Comparison of ENCODE assay signal across 15 cellular contexts in the genomic region with DNA sequence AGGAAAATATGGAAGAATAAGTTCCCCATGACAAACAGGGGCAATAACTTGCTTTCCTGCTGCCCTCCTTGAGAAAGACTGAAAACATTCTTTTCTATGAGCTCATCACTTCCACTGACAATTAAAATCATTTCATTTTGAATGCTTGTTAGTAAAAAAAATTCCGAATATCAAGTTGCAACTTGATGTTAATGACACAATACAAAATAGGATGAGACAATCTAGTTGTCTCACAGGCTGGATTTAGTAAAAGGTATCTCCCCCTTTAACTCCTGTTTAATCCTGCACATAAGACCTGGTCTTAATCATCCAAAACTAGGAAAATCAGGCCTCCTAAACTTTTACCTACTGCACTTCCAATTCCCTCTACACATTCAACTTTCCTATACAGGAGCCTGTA. TPM values are rescaled to one million over a fixed set of nuclear protein-coding genes. Genes with fewer than 3 reads are reported as not detected.
A peak's percentile ranks its signal among the peaks of the same experiment; 100 is the strongest.
DNase-seq lines count a peak whose midpoint lies in the region; TF ChIP-seq lines count a peak whose summit lies in the region.
"Had no signal": no experiment of that assay in that cellular context is flagged by ENCODE, and none has a peak within 500 bp of the region (broad histone marks: within the 10 kb centered on the region; RNA-seq: fewer than 3 reads in every experiment).

No MANE protein-coding gene starts in this region.

- peaks cover 0 to 31% of the 10 kb centered on the region in 2 experiments for H3K36me3 ChIP-seq in SK-N-SH (replicated peaks in 1 of 2; ENCODE audit: control insufficient read depth in 1 of 2, insufficient read depth in 2 of 2, low read length in 1 of 2)
- H3K36me3 ChIP-seq in CD8-positive, alpha-beta memory T cell (ENCODE audit: insufficient read depth, low read length), result no peaks in the 10 kb centered on the region
- H3K36me3 ChIP-seq: HAP-1 had no signal

- H3K4me3 ChIP-seq in SK-N-SH (ENCODE audit: low read depth in 2 of 2, low read length in 1 of 2), result no peak overlapping the region
- no peak overlapping the region for H3K4me3 ChIP-seq in epithelial cell of esophagus (ENCODE audit: low read length)
- no peak overlapping the region for H3K4me3 ChIP-seq in CD8-positive, alpha-beta memory T cell (ENCODE audit: low read length)
- H3K4me3 ChIP-seq: HAP-1 had no signal

- CTCF ChIA-PET in SK-N-SH (lab: Yijun Ruan, JAX), result interaction anchor here (0.7 to 2.5 kb wide), 2 partner anchors 13 to 23 kb away, joined by 4 to 10 read pairs; no protein-coding TSS in a partner anchor
- CTCF ChIA-PET in CD8-positive, alpha-beta memory T cell (lab: Charles Lee), result no interaction called here

- DNase-seq in HCEC 1CT (peak; percentile 1), SK-N-SH (no peak), epithelial cell of esophagus (ENCODE audit: low read depth) (peak; percentile 85), osteocyte (ENCODE audit: extremely low spot score, unreplicated experiment) (no peak), NCI-H2029 treated with DMSO at 0.1 percent for 48 hours (lab: John Stamatoyannopoulos, UW) (no peak)
- DNase-seq in CD8-positive, alpha-beta memory T cell, result no peak
- DNase-seq in activated CD4-positive, alpha-beta T cell treated with anti-CD3 and anti-CD28 coated beads, Interleukin-2, amount 10 ng/mL, durations not matched to agents 24 days and 14 days, result no peak
- DNase-seq: DMS153, EL, NCI-H187, NCI-H2171 treated with DMSO at 0.1 percent for 48 hours, NCI-H446 treated with DMSO at 0.1 percent for 48 hours had no signal

- POLR2A ChIA-PET in SK-N-SH (lab: Yijun Ruan, JAX), result no interaction called here
- POLR2A ChIA-PET in CD8-positive, alpha-beta memory T cell (lab: Charles Lee), result interaction anchor here (0.7 kb wide), 1 partner anchor 864 kb away, joined by 3 read pairs; no protein-coding TSS in a partner anchor

- no peaks in the 10 kb centered on the region for H3K27me3 ChIP-seq in SK-N-SH (ENCODE audit: insufficient read depth)
- H3K27me3 ChIP-seq in CD8-positive, alpha-beta memory T cell (ENCODE audit: insufficient read depth, low read length, poor library complexity, severe bottlenecking), result no peaks in the 10 kb centered on the region

- peaks cover 84% of the 10 kb centered on the region for H3K79me2 ChIP-seq in SK-N-SH (ENCODE audit: insufficient read depth)

- H3K4me2 ChIP-seq in SK-N-SH, result no peak overlapping the region

- H3K4me1 Mint-ChIP-seq in osteocyte (ENCODE audit: unreplicated experiment), result peaks cover 69% of the 10 kb centered on the region
- peaks cover 16 to 24% (median 19%) of the 10 kb centered on the region in 3 donors for H3K4me1 Mint-ChIP-seq in CD8-positive, alpha-beta memory T cell
- H3K4me1 Mint-ChIP-seq in activated CD4-positive, alpha-beta T cell treated with anti-CD3 and anti-CD28 coated beads, Interleukin-2, amount 10 ng/mL, durations not matched to agents 24 days and 14 days, result peaks cover 11% of the 10 kb centered on the region

- TF ChIP-seq RAD21 in SK-N-SH (IDR thresholded peaks at IDR 0.05; ENCODE audit: low read length), result no peak

- H3K9me3 ChIP-seq in SK-N-SH, result no peaks in the 10 kb centered on the region
- H3K9me3 ChIP-seq in CD8-positive, alpha-beta memory T cell (ENCODE audit: low read length), result no peaks in the 10 kb centered on the region
- H3K9me3 ChIP-seq: HAP-1 had no signal

- 35% methylated on average over 1 of the region's 1 CpG for WGBS in SK-N-SH (ENCODE audit: low lambda C conversion rate)

- H2AFZ ChIP-seq in SK-N-SH (ENCODE audit: low read depth), result no peak overlapping the region

- intact Hi-C loops in activated CD4-positive, alpha-beta T cell treated with anti-CD3 and anti-CD28 coated beads, Interleukin-2, amount 10 ng/mL, durations not matched to agents 24 days and 14 days (cut with micrococcal nuclease), result no loop called here

- H3K9ac ChIP-seq in SK-N-SH, result no peak overlapping the region

- H3K9me2 ChIP-seq in SK-N-SH, result no peaks in the 10 kb centered on the region

- peak overlapping the region; percentile 16 to 44; a peak in 3 of 4 replicates for H3K27ac ChIP-seq in SK-N-SH (ENCODE audit: low read depth in 2 of 2, low read length in 1 of 2)
- H3K27ac ChIP-seq in CD8-positive, alpha-beta memory T cell (ENCODE audit: low read depth, low read length), result no peak overlapping the region
- H3K27ac ChIP-seq: C4-2B, HL-60 had no signal

- no peak for TF ChIP-seq EP300 in SK-N-SH (IDR thresholded peaks at IDR 0.05; ENCODE audit: borderline replicate concordance in 1 of 2, low read depth in 1 of 2, low read length in 1 of 2)

- peak overlapping the region; percentile 19 for H3K27ac Mint-ChIP-seq in osteocyte (ENCODE audit: unreplicated experiment)
- no peak overlapping the region for H3K27ac Mint-ChIP-seq in CD8-positive, alpha-beta memory T cell
- H3K27ac Mint-ChIP-seq in activated CD4-positive, alpha-beta T cell treated with anti-CD3 and anti-CD28 coated beads, Interleukin-2, amount 10 ng/mL, durations not matched to agents 24 days and 14 days, result no peak overlapping the region

- H3K4me3 Mint-ChIP-seq in osteocyte (ENCODE audit: unreplicated experiment), result no peak overlapping the region
- no peak overlapping the region for H3K4me3 Mint-ChIP-seq in CD8-positive, alpha-beta memory T cell
- H3K4me3 Mint-ChIP-seq in activated CD4-positive, alpha-beta T cell treated with anti-CD3 and anti-CD28 coated beads, Interleukin-2, amount 10 ng/mL, durations not matched to agents 24 days and 14 days, result no peak overlapping the region

- no peaks in the 10 kb centered on the region for H3F3A ChIP-seq in SK-N-SH (replicated peaks; ENCODE audit: insufficient read depth)

- H3K4me1 ChIP-seq in SK-N-SH (ENCODE audit: control insufficient read depth in 1 of 2, insufficient read depth in 2 of 2, low read depth in 1 of 2, low read length in 1 of 2), result peaks cover 36 to 67% of the 10 kb centered on the region in 2 experiments; a peak in 3 of 4 replicates
- H3K4me1 ChIP-seq in CD8-positive, alpha-beta memory T cell (ENCODE audit: insufficient read depth, low read length), result peaks cover 10% of the 10 kb centered on the region
- H3K4me1 ChIP-seq: HAP-1 had no signal

- no peak for TF ChIP-seq CTCF in SK-N-SH (IDR thresholded peaks at IDR 0.05)
- TF ChIP-seq CTCF in epithelial cell of esophagus (IDR thresholded peaks at IDR 0.05; ENCODE audit: insufficient read depth, low read depth, low read length, missing control alignments), result no peak
- TF ChIP-seq CTCF in osteocyte (IDR thresholded peaks at IDR 0.05), result no peak

- H3K27me3 Mint-ChIP-seq in osteocyte (ENCODE audit: unreplicated experiment), result no peaks in the 10 kb centered on the region
- no peaks in the 10 kb centered on the region for H3K27me3 Mint-ChIP-seq in CD8-positive, alpha-beta memory T cell
- H3K27me3 Mint-ChIP-seq in activated CD4-positive, alpha-beta T cell treated with anti-CD3 and anti-CD28 coated beads, Interleukin-2, amount 10 ng/mL, durations not matched to agents 24 days and 14 days, result peaks cover 1% of the 10 kb centered on the region

- peaks cover 5% of the 10 kb centered on the region for H3K36me3 Mint-ChIP-seq in osteocyte (ENCODE audit: unreplicated experiment)
- peaks cover 0 to 5% (median 2%) of the 10 kb centered on the region in 3 donors for H3K36me3 Mint-ChIP-seq in CD8-positive, alpha-beta memory T cell
- no peaks in the 10 kb centered on the region for H3K36me3 Mint-ChIP-seq in activated CD4-positive, alpha-beta T cell treated with anti-CD3 and anti-CD28 coated beads, Interleukin-2, amount 10 ng/mL, durations not matched to agents 24 days and 14 days (ENCODE audit: low read depth)

- H4K20me1 ChIP-seq in SK-N-SH (ENCODE audit: insufficient read depth), result peaks cover 82% of the 10 kb centered on the region

- H3K9me3 Mint-ChIP-seq in osteocyte (ENCODE audit: unreplicated experiment), result no peaks in the 10 kb centered on the region
- no peaks in the 10 kb centered on the region for H3K9me3 Mint-ChIP-seq in CD8-positive, alpha-beta memory T cell
- H3K9me3 Mint-ChIP-seq in activated CD4-positive, alpha-beta T cell treated with anti-CD3 and anti-CD28 coated beads, Interleukin-2, amount 10 ng/mL, durations not matched to agents 24 days and 14 days, result no peaks in the 10 kb centered on the region

TF ChIP-seq in SK-N-SH, 30 proteins besides CTCF, POLR2A, EP300 and RAD21:
- TF ChIP-seq IRF3 (IDR thresholded peaks at IDR 0.05; ENCODE audit: low read depth, low read length), result no peak
- TF ChIP-seq PBX3 (IDR thresholded peaks at IDR 0.05), result peak; percentile 53

RNA-seq across cellular contexts. Expression of gene IRS2, which starts 24.7 kb away (rescaled TPM):
- polyA plus RNA-seq in SK-N-SH (2012; rRNA removed), result 5.2 and 7.0 TPM in 2 replicates
- 10.6 and 11.1 TPM in 2 replicates for polyA plus RNA-seq in SK-N-SH (2012; cell fraction: cytosol; rRNA removed)
- polyA plus RNA-seq in SK-N-SH (2012; cell fraction: nucleus; rRNA removed), result 9.2 and 9.9 TPM in 2 replicates
- total RNA-seq in osteocyte, result 49.1 and 52.3 TPM in 2 replicates
- 1 to 10 TPM; 1.7 to 2.1 TPM for total RNA-seq in CD8-positive, alpha-beta memory T cell
- 2.3 TPM for polyA plus RNA-seq in CD8-positive, alpha-beta memory T cell
- 3.2 and 3.5 TPM in 2 replicates for total RNA-seq in activated CD4-positive, alpha-beta T cell treated with anti-CD3 and anti-CD28 coated beads, Interleukin-2, amount 10 ng/mL, durations not matched to agents 24 days and 14 days

Comparison
In these comparisons a context has a peak if more than half of its experiments do, and no peak if none do; other contexts are left out.
1. DNase-seq: peak in HCEC 1CT (single experiment) and epithelial cell of esophagus (single experiment); none in SK-N-SH (single experiment), osteocyte (single experiment), CD8-positive, alpha-beta memory T cell (0 of 5), NCI-H2029 treated with DMSO at 0.1 percent for 48 hours (single experiment) and activated CD4-positive, alpha-beta T cell treated with anti-CD3 and anti-CD28 coated beads, Interleukin-2, amount 10 ng/mL, durations not matched to agents 24 days and 14 days (single experiment).
2. RNA of gene IRS2, which starts 24.7 kb away (total RNA-seq): 49.1 to 52.3 TPM in osteocyte; 3.2 to 3.5 TPM in activated CD4-positive, alpha-beta T cell treated with anti-CD3 and anti-CD28 coated beads, Interleukin-2, amount 10 ng/mL, durations not matched to agents 24 days and 14 days and 1.7 to 2.1 TPM in CD8-positive, alpha-beta memory T cell; every median in the first group is over 10 times any median in the second.